Comparison of ENCODE assay signal across 10 cellular contexts in the genomic region with DNA sequence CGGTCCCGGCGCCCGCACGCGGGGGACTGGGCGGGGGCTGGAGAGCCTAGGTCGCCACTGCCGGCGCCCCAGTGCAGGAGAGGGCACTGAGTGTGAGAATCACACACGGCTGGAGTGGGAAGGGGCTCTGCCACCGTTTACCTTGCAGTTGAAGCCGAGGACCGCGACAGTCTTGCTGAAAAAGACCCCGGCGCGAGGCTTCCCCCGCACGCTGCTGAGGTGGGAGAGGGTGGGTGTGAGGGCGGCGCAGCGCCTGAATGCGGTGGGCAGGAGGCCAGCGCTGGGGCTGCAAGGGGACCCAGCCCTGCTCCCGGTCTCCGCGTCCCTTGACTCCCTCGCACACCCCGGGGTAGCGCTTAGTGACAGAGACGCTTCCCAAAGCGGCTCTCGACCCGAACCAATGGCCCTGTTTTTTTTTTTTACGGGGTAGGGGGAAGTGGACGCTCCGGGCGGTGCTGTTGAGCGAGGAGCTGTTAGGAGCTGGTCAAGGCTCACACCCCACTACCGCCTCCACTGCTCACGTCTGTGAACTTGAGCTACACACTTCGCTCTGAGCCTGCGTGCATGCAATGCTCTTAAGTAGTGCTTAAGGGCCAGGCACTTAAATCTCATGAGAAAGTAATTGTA. TPM values are rescaled to one million over a fixed set of nuclear protein-coding genes. Genes with fewer than 3 reads are reported as not detected.
DNase-seq lines count a peak whose midpoint lies in the region; ATAC-seq and TF ChIP-seq lines count a peak whose summit lies in the region.
"Had no signal": no experiment of that assay in that cellular context is flagged by ENCODE, and none has a peak within 500 bp of the region (broad histone marks: within the 10 kb centered on the region; RNA-seq: fewer than 3 reads in every experiment).

No MANE protein-coding gene starts in this region.

- H3K27me3 Mint-ChIP-seq in activated T-cell treated with anti-CD3 and anti-CD28 coated beads, Interleukin-2, amount 50 U/mL, for 24 hours: peaks cover 69% of the 10 kb centered on the region
- H3K27me3 Mint-ChIP-seq in activated naive CD8-positive, alpha-beta T cell treated with anti-CD3 and anti-CD28 coated beads for 36 hours: peaks cover 72% of the 10 kb centered on the region
- H3K27me3 Mint-ChIP-seq in stimulated activated naive CD8-positive, alpha-beta T cell treated with anti-CD3 and anti-CD28 coated beads, Interleukin-15, amount 100 ng/mL, for 72 hours: peaks cover 57% of the 10 kb centered on the region
- peaks cover 74% of the 10 kb centered on the region for H3K27me3 Mint-ChIP-seq in CD4-positive, alpha-beta T cell

- no peaks in the 10 kb centered on the region for H3K9me3 Mint-ChIP-seq in activated T-cell treated with anti-CD3 and anti-CD28 coated beads, Interleukin-2, amount 50 U/mL, for 24 hours
- H3K9me3 Mint-ChIP-seq in activated naive CD8-positive, alpha-beta T cell treated with anti-CD3 and anti-CD28 coated beads for 36 hours: no peaks in the 10 kb centered on the region
- H3K9me3 Mint-ChIP-seq in stimulated activated naive CD8-positive, alpha-beta T cell treated with anti-CD3 and anti-CD28 coated beads, Interleukin-15, amount 100 ng/mL, for 72 hours: no peaks in the 10 kb centered on the region
- H3K9me3 Mint-ChIP-seq in CD4-positive, alpha-beta T cell: no peaks in the 10 kb centered on the region

- H3K27ac Mint-ChIP-seq in activated T-cell treated with anti-CD3 and anti-CD28 coated beads, Interleukin-2, amount 50 U/mL, for 24 hours: no peak overlapping the region
- H3K27ac Mint-ChIP-seq in activated naive CD8-positive, alpha-beta T cell treated with anti-CD3 and anti-CD28 coated beads for 36 hours: no peak overlapping the region
- no peak overlapping the region for H3K27ac Mint-ChIP-seq in stimulated activated naive CD8-positive, alpha-beta T cell treated with anti-CD3 and anti-CD28 coated beads, Interleukin-15, amount 100 ng/mL, for 72 hours
- no peak overlapping the region for H3K27ac Mint-ChIP-seq in CD4-positive, alpha-beta T cell

- POLR2A ChIA-PET in CD4-positive, alpha-beta T cell (lab: Charles Lee): no interaction called here

- intact Hi-C loops in CD4-positive, alpha-beta T cell (cut with DNase I, micrococcal nuclease): no loop called here

- H3K4me3 Mint-ChIP-seq in activated T-cell treated with anti-CD3 and anti-CD28 coated beads, Interleukin-2, amount 50 U/mL, for 24 hours: no peak overlapping the region
- H3K4me3 Mint-ChIP-seq in activated naive CD8-positive, alpha-beta T cell treated with anti-CD3 and anti-CD28 coated beads for 36 hours: peak overlapping the region; percentile 29
- H3K4me3 Mint-ChIP-seq in stimulated activated naive CD8-positive, alpha-beta T cell treated with anti-CD3 and anti-CD28 coated beads, Interleukin-15, amount 100 ng/mL, for 72 hours: peak overlapping the region; percentile 59 to 78
- no peak overlapping the region for H3K4me3 Mint-ChIP-seq in CD4-positive, alpha-beta T cell

- H3K36me3 Mint-ChIP-seq in activated T-cell treated with anti-CD3 and anti-CD28 coated beads, Interleukin-2, amount 50 U/mL, for 24 hours (ENCODE audit: low read depth): no peaks in the 10 kb centered on the region
- no peaks in the 10 kb centered on the region for H3K36me3 Mint-ChIP-seq in activated naive CD8-positive, alpha-beta T cell treated with anti-CD3 and anti-CD28 coated beads for 36 hours
- H3K36me3 Mint-ChIP-seq in CD4-positive, alpha-beta T cell (ENCODE audit: low read depth): no peaks in the 10 kb centered on the region

- peaks cover 10% of the 10 kb centered on the region for H3K4me1 Mint-ChIP-seq in activated T-cell treated with anti-CD3 and anti-CD28 coated beads, Interleukin-2, amount 50 U/mL, for 24 hours (ENCODE audit: low read depth)
- peaks cover 4% of the 10 kb centered on the region for H3K4me1 Mint-ChIP-seq in activated naive CD8-positive, alpha-beta T cell treated with anti-CD3 and anti-CD28 coated beads for 36 hours
- peaks cover 12% of the 10 kb centered on the region for H3K4me1 Mint-ChIP-seq in stimulated activated naive CD8-positive, alpha-beta T cell treated with anti-CD3 and anti-CD28 coated beads, Interleukin-15, amount 100 ng/mL, for 72 hours
- H3K4me1 Mint-ChIP-seq in CD4-positive, alpha-beta T cell (ENCODE audit: low read depth): peaks cover 7% of the 10 kb centered on the region

- no peaks in the 10 kb centered on the region for H3K9me3 ChIP-seq in CD4-positive, alpha-beta T cell (ENCODE audit: control insufficient read depth, low read length)

- H3K27ac ChIP-seq in CD4-positive, alpha-beta T cell (ENCODE audit: low read depth, low read length): no peak overlapping the region
- H3K27ac ChIP-seq: BLaER1, WERI-Rb-1 had no signal

- CTCF ChIA-PET in CD4-positive, alpha-beta T cell (lab: Charles Lee): interaction anchor here (1.5 to 1.7 kb wide), 2 partner anchors 26 kb away, joined by 4 to 5 read pairs; no protein-coding TSS in a partner anchor

- DNase-seq in activated T-cell treated with anti-CD3 and anti-CD28 coated beads, Interleukin-2, amount 50 U/mL, for 24 hours: peak; percentile 35
- DNase-seq in activated T-cell treated with anti-CD3 and anti-CD28 coated beads, Interleukin-2, amount 50 U/mL, for 1 hour: no peak
- DNase-seq in activated naive CD8-positive, alpha-beta T cell treated with anti-CD3 and anti-CD28 coated beads for 36 hours: no peak
- DNase-seq in iPS-NIHi11 (ENCODE audit: low spot score): peak; percentile 40
- DNase-seq in stimulated activated naive CD8-positive, alpha-beta T cell treated with anti-CD3 and anti-CD28 coated beads, Interleukin-15, amount 100 ng/mL, for 72 hours: no peak
- DNase-seq in CD4-positive, alpha-beta T cell: no peak
- DNase-seq in NCI-H1092 (lab: John Stamatoyannopoulos, UW): no peak
- DNase-seq in SW 1271 (lab: John Stamatoyannopoulos, UW): no peak
- DNase-seq: WERI-Rb-1 had no signal

- TF ChIP-seq CTCF in CD4-positive, alpha-beta T cell (IDR thresholded peaks at IDR 0.05): no peak

- H3K27me3 ChIP-seq in CD4-positive, alpha-beta T cell (ENCODE audit: control insufficient read depth, insufficient read depth, low read length): peaks cover 54% of the 10 kb centered on the region

- ATAC-seq in stimulated activated naive CD8-positive, alpha-beta T cell treated with anti-CD3 and anti-CD28 coated beads, Interleukin-15, amount 100 ng/mL, for 72 hours: peak; percentile 36
- no peak for ATAC-seq in CD4-positive, alpha-beta T cell (ENCODE audit: poor library complexity)

RNA-seq across cellular contexts. Expression of a gene that starts 0.8 kb away (rescaled TPM):
- not detected for total RNA-seq in activated naive CD8-positive, alpha-beta T cell treated with anti-CD3 and anti-CD28 coated beads for 36 hours
- total RNA-seq in CD4-positive, alpha-beta T cell: not detected

RNA-seq across cellular contexts. Expression of a gene that starts 10.9 kb away (rescaled TPM):
- total RNA-seq in activated naive CD8-positive, alpha-beta T cell treated with anti-CD3 and anti-CD28 coated beads for 36 hours: 10 to 100 TPM; 42.4 to 44.1 TPM
- total RNA-seq in CD4-positive, alpha-beta T cell: 10 to 100 TPM; 39.1 to 46.7 TPM

RNA-seq across cellular contexts. Expression of a gene that starts 29.9 kb away (rescaled TPM):
- 10 to 100 TPM; 19.6 to 20.9 TPM for total RNA-seq in activated naive CD8-positive, alpha-beta T cell treated with anti-CD3 and anti-CD28 coated beads for 36 hours
- total RNA-seq in CD4-positive, alpha-beta T cell: 1 to 10 TPM; 2.9 to 3.0 TPM

RNA-seq across cellular contexts. Expression of a gene that starts 30.9 kb away (rescaled TPM):
- 100 to 1,000 TPM; 719 to 732 TPM for total RNA-seq in activated naive CD8-positive, alpha-beta T cell treated with anti-CD3 and anti-CD28 coated beads for 36 hours
- 10 to 100 TPM; 86.9 to 96.9 TPM for total RNA-seq in CD4-positive, alpha-beta T cell

Comparison
In these comparisons a context has a peak if more than half of its experiments do, and no peak if none do; other contexts are left out.
1. DNase-seq: peak in activated T-cell treated with anti-CD3 and anti-CD28 coated beads, Interleukin-2, amount 50 U/mL, for 24 hours (single experiment) and iPS-NIHi11 (single experiment); none in activated T-cell treated with anti-CD3 and anti-CD28 coated beads, Interleukin-2, amount 50 U/mL, for 1 hour (single experiment), activated naive CD8-positive, alpha-beta T cell treated with anti-CD3 and anti-CD28 coated beads for 36 hours (single experiment), stimulated activated naive CD8-positive, alpha-beta T cell treated with anti-CD3 and anti-CD28 coated beads, Interleukin-15, amount 100 ng/mL, for 72 hours (0 of 2), CD4-positive, alpha-beta T cell (0 of 10), NCI-H1092 (single experiment) and SW 1271 (0 of 2).
2. H3K4me3 Mint-ChIP-seq: peak in activated naive CD8-positive, alpha-beta T cell treated with anti-CD3 and anti-CD28 coated beads for 36 hours (single experiment) and stimulated activated naive CD8-positive, alpha-beta T cell treated with anti-CD3 and anti-CD28 coated beads, Interleukin-15, amount 100 ng/mL, for 72 hours (2 of 2); none in activated T-cell treated with anti-CD3 and anti-CD28 coated beads, Interleukin-2, amount 50 U/mL, for 24 hours (single experiment) and CD4-positive, alpha-beta T cell (single experiment).
3. RNA of a gene that starts 29.9 kb away (total RNA-seq): 19.6 to 20.9 TPM in activated naive CD8-positive, alpha-beta T cell treated with anti-CD3 and anti-CD28 coated beads for 36 hours; 2.9 to 3.0 TPM in CD4-positive, alpha-beta T cell; every median in the first group is over 4 times any median in the second.